In the genomic region with DNA sequence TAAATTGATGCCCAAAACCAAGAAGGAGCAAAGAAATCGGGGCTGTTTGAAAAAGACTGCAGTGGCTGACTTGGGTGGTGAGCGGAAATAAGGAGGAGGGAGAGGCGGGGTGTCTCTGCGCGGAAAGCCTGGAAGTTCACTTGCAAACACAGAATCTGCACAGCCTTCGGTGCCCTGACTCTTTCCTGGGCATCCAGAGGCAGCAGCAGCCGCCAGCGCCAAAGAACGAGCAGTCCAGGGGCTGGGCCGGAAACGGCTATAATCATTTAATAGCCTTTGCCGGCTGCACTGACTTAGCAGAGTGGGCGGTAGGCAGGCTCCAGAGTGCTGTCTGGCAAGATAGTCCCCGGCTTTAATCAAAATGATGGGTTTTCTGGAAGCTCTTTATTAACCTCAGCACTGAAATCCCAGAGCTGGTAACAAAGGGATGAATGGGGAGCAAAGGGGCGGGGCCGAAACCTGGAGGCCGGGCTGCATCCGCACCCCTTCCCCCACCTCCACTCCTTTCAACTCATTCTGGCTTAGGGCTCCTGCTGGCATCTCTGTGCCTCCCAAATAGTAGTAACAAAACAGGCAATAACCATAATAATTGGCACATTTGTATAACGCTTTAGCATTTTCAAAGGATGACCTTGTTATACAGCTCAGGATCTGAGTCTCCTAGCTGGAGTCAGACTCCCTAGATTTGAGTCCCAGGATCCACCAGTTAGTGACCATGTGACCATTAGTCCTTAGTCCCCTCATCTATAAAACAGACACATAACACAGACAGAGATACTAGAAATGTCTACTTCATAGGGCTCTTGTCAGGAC, we compare ENCODE assay signal across 8 cellular contexts. TPM values are rescaled to one million over a fixed set of nuclear protein-coding genes. Genes with fewer than 3 reads are reported as not detected.
DNase-seq lines count a peak whose midpoint lies in the region; ATAC-seq and TF ChIP-seq lines count a peak whose summit lies in the region.

No MANE protein-coding gene starts in this region.

- H3K79me2 ChIP-seq in PC-3 (ENCODE audit: low read length) = no peaks in the 10 kb centered on the region

- CTCF ChIA-PET in PC-3 (lab: Charles Lee) = interaction anchor here (1.1 kb wide), 1 partner anchor 38 kb away, joined by 3 read pairs; no protein-coding TSS in a partner anchor
- CTCF ChIA-PET in activated naive CD4-positive, alpha-beta T cell treated with anti-CD3 and anti-CD28 coated beads, Interleukin-2, amount 10 ng/mL, durations not matched to agents 7 days and 5 days (lab: Charles Lee) = no interaction called here

- H4K20me1 ChIP-seq in PC-3 (ENCODE audit: low read length) = no peaks in the 10 kb centered on the region

- no peaks in the 10 kb centered on the region for H3K9me3 ChIP-seq in PC-3 (ENCODE audit: low read length)

- POLR2A ChIA-PET in PC-3 (lab: Charles Lee; ENCODE audit: unreplicated experiment) = no interaction called here

- H3K4me2 ChIP-seq in PC-3 (ENCODE audit: low read length) = peak overlapping the region; percentile 87

- no peak overlapping the region for H3K4me3 Mint-ChIP-seq in activated naive CD4-positive, alpha-beta T cell treated with anti-CD3 and anti-CD28 coated beads, Interleukin-2, amount 10 ng/mL, durations not matched to agents 7 days and 5 days

- H3K9ac ChIP-seq in PC-3 (ENCODE audit: low read length) = peak overlapping the region; percentile 27

- TF ChIP-seq CTCF in PC-3 (conservative IDR thresholded peaks at IDR 0.05; ENCODE audit: low read depth, low read length) = no peak

- H3K36me3 Mint-ChIP-seq in activated naive CD4-positive, alpha-beta T cell treated with anti-CD3 and anti-CD28 coated beads, Interleukin-2, amount 10 ng/mL, durations not matched to agents 7 days and 5 days = no peaks in the 10 kb centered on the region

- H3K27me3 ChIP-seq in H7 (ENCODE audit: control insufficient read depth, insufficient read depth, low read length) (no peaks in the 10 kb centered on the region), PC-3 (ENCODE audit: low read length) (no peaks in the 10 kb centered on the region)

- peak overlapping the region; percentile 90 for H3K27ac ChIP-seq in PC-3 (ENCODE audit: low read length)

- intact Hi-C loops in PC-3 (cut with micrococcal nuclease) (loop anchor here (2.0 to 5.0 kb wide), 2 partner anchors 35 to 75 kb away; a partner anchor contains a TSS), sciatic nerve (cut with DNase I) (no loop called here)

- TSS peak; percentile 85 for BruUV-seq in PC-3 (replicated peaks; lab: Mats Ljungman, UMichigan)

- H3K4me3 ChIP-seq in H7 (ENCODE audit: insufficient read depth, low read depth, low read length) = peak overlapping the region; percentile 41
- H3K4me3 ChIP-seq in PC-3 (ENCODE audit: low read length) = peak overlapping the region; percentile 66

- peaks cover 39% of the 10 kb centered on the region for H3K4me1 ChIP-seq in PC-3 (ENCODE audit: insufficient read depth, low read length)

- H3K27me3 Mint-ChIP-seq in activated naive CD4-positive, alpha-beta T cell treated with anti-CD3 and anti-CD28 coated beads, Interleukin-2, amount 10 ng/mL, durations not matched to agents 7 days and 5 days = peaks cover 10% of the 10 kb centered on the region

- ATAC-seq in PC-3 (peak; percentile 47), sciatic nerve (peak; percentile 44), GM21737 (IDR thresholded peaks at IDR 0.05; ENCODE audit: unreplicated experiment) (no peak)

- H2AFZ ChIP-seq in PC-3 (ENCODE audit: low read length) = peak overlapping the region; percentile 78

- peaks cover 6% of the 10 kb centered on the region for H3F3A ChIP-seq in PC-3 (ENCODE audit: low read length, unreplicated experiment)

- DNase-seq in H7 = peak; percentile 82
- peak; percentile 48 for DNase-seq in PC-3
- peak; percentile 47 for DNase-seq in glomerular visceral epithelial cell (ENCODE audit: extremely low spot score)
- peak; percentile 59 for DNase-seq in sciatic nerve (ENCODE audit: low spot score)
- DNase-seq in T-helper 1 cell = no peak
- no peak for DNase-seq in OCI-M1 (lab: John Stamatoyannopoulos, UW)
- no peak for DNase-seq in activated naive CD4-positive, alpha-beta T cell treated with anti-CD3 and anti-CD28 coated beads, Interleukin-2, amount 10 ng/mL, durations not matched to agents 7 days and 5 days

- H3K4me1 Mint-ChIP-seq in activated naive CD4-positive, alpha-beta T cell treated with anti-CD3 and anti-CD28 coated beads, Interleukin-2, amount 10 ng/mL, durations not matched to agents 7 days and 5 days = no peaks in the 10 kb centered on the region

- no peak overlapping the region for H3K27ac Mint-ChIP-seq in activated naive CD4-positive, alpha-beta T cell treated with anti-CD3 and anti-CD28 coated beads, Interleukin-2, amount 10 ng/mL, durations not matched to agents 7 days and 5 days

- no peaks in the 10 kb centered on the region for H3K9me2 ChIP-seq in PC-3 (replicated peaks; ENCODE audit: low read length)

- H3K36me3 ChIP-seq in H7 (replicated peaks; ENCODE audit: control insufficient read depth, insufficient read depth, low read length) = no peaks in the 10 kb centered on the region
- no peaks in the 10 kb centered on the region for H3K36me3 ChIP-seq in PC-3 (ENCODE audit: low read depth, low read length)

- H3K9me3 Mint-ChIP-seq in activated naive CD4-positive, alpha-beta T cell treated with anti-CD3 and anti-CD28 coated beads, Interleukin-2, amount 10 ng/mL, durations not matched to agents 7 days and 5 days = no peaks in the 10 kb centered on the region

RNA-seq across cellular contexts. Expression of a gene that starts 35.8 kb away (rescaled TPM):
- total RNA-seq in H7 (2014; rRNA removed; shearing (Covaris generic)) = 21.2 and 24.2 TPM in 2 replicates
- total RNA-seq in PC-3 (2014; rRNA removed) (4.2 and 8.2 TPM in 2 replicates), sciatic nerve (2.4 TPM)

RNA-seq across cellular contexts. Expression of a gene that starts 49.1 kb away (rescaled TPM):
- 0.10 and 0.30 TPM in 2 replicates for total RNA-seq in H7 (2014; rRNA removed; shearing (Covaris generic))
- total RNA-seq in PC-3 (2014; rRNA removed) (0.06 and 0.07 TPM in 2 replicates), sciatic nerve (0.09 TPM)

Comparison
In these comparisons a context has a peak if more than half of its experiments do, and no peak if none do; other contexts are left out.
1. DNase-seq: peak in H7 (single experiment), PC-3 (single experiment), glomerular visceral epithelial cell (single experiment) and sciatic nerve (single experiment); none in T-helper 1 cell (0 of 5), OCI-M1 (single experiment) and activated naive CD4-positive, alpha-beta T cell treated with anti-CD3 and anti-CD28 coated beads, Interleukin-2, amount 10 ng/mL, durations not matched to agents 7 days and 5 days (single experiment).